Comparison of ENCODE assay signal across 19 cellular contexts in genomic region chr5:77066191-77066590, GRCh38. TPM values are rescaled to one million over a fixed set of nuclear protein-coding genes. Genes with fewer than 3 reads are reported as not detected.
A peak's percentile ranks its signal among the peaks of the same experiment; 100 is the strongest.
DNase-seq lines count a peak whose midpoint lies in the region; ATAC-seq and TF ChIP-seq lines count a peak whose summit lies in the region.
"Had no signal": no experiment of that assay in that cellular context is flagged by ENCODE, and none has a peak within 500 bp of the region (broad histone marks: within the 10 kb centered on the region; RNA-seq: fewer than 3 reads in every experiment).

No MANE protein-coding gene starts in this region.

- no peaks in the 10 kb centered on the region for H3K9me3 ChIP-seq in IMR-90 (ENCODE audit: control insufficient read depth, insufficient read depth, low read length)
- H3K9me3 ChIP-seq in MG63, result no peaks in the 10 kb centered on the region; the same call in 1 of the 2 replicates
- H3K9me3 ChIP-seq: heart right ventricle had no signal

- no peak overlapping the region for H3K4ac ChIP-seq in IMR-90 (ENCODE audit: low read depth, low read length)

- no CpG with 5 or more reads among the region's 1 CpG for WGBS in IMR-90 (ENCODE audit: extremely low coverage in 2 of 2, insufficient read length in 1 of 2), 2 experiments

- CTCF ChIA-PET in IMR-90 (lab: Yijun Ruan, JAX), result interaction anchor here (0.6 to 1.3 kb wide), 2 partner anchors 11 to 195 kb away, joined by 4 to 5 read pairs; no protein-coding TSS in a partner anchor

- no peak overlapping the region for H3K23ac ChIP-seq in IMR-90 (ENCODE audit: low read depth, low read length)

- ATAC-seq in GM18517 (IDR thresholded peaks at IDR 0.05; ENCODE audit: unreplicated experiment) (peak; percentile 28), HG02610 (IDR thresholded peaks at IDR 0.05; ENCODE audit: unreplicated experiment) (peak; percentile 45), IMR-90 (ENCODE audit: low read depth) (no peak), GM19324 (IDR thresholded peaks at IDR 0.05; ENCODE audit: low FRiP score, unreplicated experiment) (no peak)
- ATAC-seq: activated T-cell treated with anti-CD3 and anti-CD28 coated beads, Interleukin-2, amount 50 U/mL, for 72 hours; heart right ventricle had no signal

- H2AFZ ChIP-seq in IMR-90 (replicated peaks; ENCODE audit: low read length, poor library complexity), result no peak overlapping the region

- in situ Hi-C loops in IMR-90 (cut with MboI; ENCODE audit: low sequenced_read_pairs), result no loop called here

- H2AK9ac ChIP-seq in IMR-90 (replicated peaks; ENCODE audit: low read depth, low read length, poor library complexity), result no peak overlapping the region

- H3K36me3 ChIP-seq in IMR-90 (ENCODE audit: control insufficient read depth, insufficient read depth, low read length) (peaks cover 12% of the 10 kb centered on the region), MG63 (peaks cover 40% of the 10 kb centered on the region)

- peak overlapping the region; percentile 3; the same call in 1 of the 2 replicates for H2AK5ac ChIP-seq in IMR-90 (ENCODE audit: low read depth, low read length)

- H3K4me1 ChIP-seq in IMR-90 (ENCODE audit: control insufficient read depth, insufficient read depth, low read length), result peaks cover 7% of the 10 kb centered on the region

- POLR2A ChIA-PET in IMR-90 (lab: Charles Lee; ENCODE audit: unreplicated experiment), result no interaction called here

- no peak overlapping the region for H2BK5ac ChIP-seq in IMR-90 (ENCODE audit: low read depth, low read length, poor library complexity, severe bottlenecking)

- no peak for TF ChIP-seq RAD21 in IMR-90 (IDR thresholded peaks at IDR 0.05; ENCODE audit: low read length)

- no peaks in the 10 kb centered on the region; a peak in 1 of 4 replicates for H3K79me1 ChIP-seq in IMR-90 (ENCODE audit: low read depth in 1 of 2, low read length in 2 of 2)

- BruUV-seq in IMR-90 (replicated peaks; lab: Mats Ljungman, UMichigan), result no TSS peak

- H4K20me1 ChIP-seq in IMR-90 (ENCODE audit: insufficient read depth, low read length), result peaks cover 3% of the 10 kb centered on the region; the same call in 1 of the 2 replicates

- H3K9ac ChIP-seq in IMR-90 (ENCODE audit: low read depth, low read length), result no peak overlapping the region

- no peak overlapping the region for H3K14ac ChIP-seq in IMR-90 (replicated peaks; ENCODE audit: low read depth, low read length)

- 0 out of 2 replicates have a peak overlapping the region, but pooled peaks have one; percentile 25 for H4K5ac ChIP-seq in IMR-90 (ENCODE audit: low read depth, low read length)

- H2BK15ac ChIP-seq in IMR-90 (ENCODE audit: low read depth, low read length), result no peak overlapping the region

- H3K27me3 ChIP-seq in IMR-90 (ENCODE audit: control insufficient read depth, insufficient read depth, low read length), result no peaks in the 10 kb centered on the region
- H3K27me3 ChIP-seq in MG63, result no peaks in the 10 kb centered on the region
- H3K27me3 ChIP-seq: heart right ventricle had no signal

- no peak overlapping the region for H2BK120ac ChIP-seq in IMR-90 (ENCODE audit: low read depth, low read length)

- peak overlapping the region; percentile 37; the same call in 1 of the 2 replicates for H3K4me2 ChIP-seq in IMR-90 (ENCODE audit: low read depth, low read length)

- peak overlapping the region; percentile 40; the same call in 1 of the 2 replicates for H3K18ac ChIP-seq in IMR-90 (ENCODE audit: low read depth, low read length)

- dilution Hi-C loops in IMR-90 (cut with HindIII; ENCODE audit: low sequenced_read_pairs, unreplicated experiment), result no loop called here

- H3K9me1 ChIP-seq in IMR-90 (ENCODE audit: insufficient read depth, low read length), result peaks cover 9% of the 10 kb centered on the region

- no peak overlapping the region for H3K4me3 ChIP-seq in IMR-90 (ENCODE audit: insufficient read depth, low read depth, low read length)
- no peak overlapping the region for H3K4me3 ChIP-seq in fibroblast of the aortic adventitia (ENCODE audit: low read depth, low read length)
- no peak overlapping the region for H3K4me3 ChIP-seq in MG63
- H3K4me3 ChIP-seq: heart right ventricle had no signal

- TF ChIP-seq POLR2A in IMR-90 (IDR thresholded peaks at IDR 0.05; ENCODE audit: low read depth, low read length), result no peak

- TF ChIP-seq CTCF in IMR-90 (conservative IDR thresholded peaks at IDR 0.05; ENCODE audit: low read depth, low read length) (no peak), fibroblast of the aortic adventitia (IDR thresholded peaks at IDR 0.05; ENCODE audit: insufficient read depth, low read length) (no peak)

- intact Hi-C loops in IMR-90 (cut with micrococcal nuclease), result no loop called here

- no peak for DNase-seq in IMR-90
- DNase-seq in fibroblast of the aortic adventitia (ENCODE audit: low read depth), result peak; percentile 16
- no peak for DNase-seq in MG63
- no peak for DNase-seq in SW 1271 (lab: John Stamatoyannopoulos, UW)
- DNase-seq in HuH-7 (ENCODE audit: low spot score), result no peak
- DNase-seq: activated CD4-positive, alpha-beta T cell treated with anti-CD3 and anti-CD28 coated beads, Interleukin-2, amount 50 U/mL, for 4 hours; activated T-cell treated with anti-CD3 and anti-CD28 coated beads, Interleukin-2, amount 50 U/mL, for 72 hours; amygdala; erythroblast; H7; heart right ventricle; NCI-H1417 treated with DMSO at 0.1 percent for 48 hours; NCI-H526; stimulated activated CD4-positive, alpha-beta T cell treated with anti-CD3 and anti-CD28 coated beads, Interleukin-12 subunit alpha, Interleukin-12 subunit beta, amount 100 ng/mL, for 4 hours; T-helper 9 cell had no signal

- no peak overlapping the region for H3K27ac ChIP-seq in IMR-90 (ENCODE audit: insufficient read depth, low read length)
- H3K27ac ChIP-seq: RWPE1 had no signal

- no peak overlapping the region for H4K91ac ChIP-seq in IMR-90 (ENCODE audit: insufficient read depth, low read depth, low read length)

- H3K56ac ChIP-seq in IMR-90 (ENCODE audit: extremely low read depth, insufficient read depth, low read length), result no peak overlapping the region

- H2BK20ac ChIP-seq in IMR-90 (ENCODE audit: low read depth, low read length), result no peak overlapping the region

- no peak overlapping the region for H4K8ac ChIP-seq in IMR-90 (ENCODE audit: low read depth in 2 of 2, low read length in 2 of 2)

TF ChIP-seq in IMR-90, 13 proteins besides CTCF, POLR2A, EP300 and RAD21:
- TF ChIP-seq ELK1 (IDR thresholded peaks at IDR 0.05; ENCODE audit: borderline replicate concordance, low read depth, low read length) (no peak), FOS (IDR thresholded peaks at IDR 0.05; ENCODE audit: low read depth, low read length) (no peak), CHD1 (IDR thresholded peaks at IDR 0.05; ENCODE audit: low read depth, low read length) (no peak)

RNA-seq across cellular contexts. Expression of gene ZBED3, which starts 20.9 kb away (rescaled TPM):
- total RNA-seq in IMR-90 (2012; rRNA removed), result 0.18 and 0.28 TPM in 2 replicates
- 2.2 and 2.5 TPM in 2 replicates for polyA plus RNA-seq in IMR-90 (2012; rRNA removed)
- 1.0 and 2.0 TPM in 2 replicates for polyA plus RNA-seq in IMR-90 (2012; cell fraction: cytosol; rRNA removed)
- 1.8 and 3.5 TPM in 2 replicates for polyA plus RNA-seq in IMR-90 (2012; cell fraction: nucleus; rRNA removed; ENCODE audit: low replicate concordance)
- 0.90 and 23.0 TPM in 2 replicates for total RNA-seq in fibroblast of the aortic adventitia (ENCODE audit: low replicate concordance)
- total RNA-seq in MG63 (2014; rRNA removed; shearing (Covaris generic); ENCODE audit: low replicate concordance), result 0.20 TPM in 1 of 2 replicates, not detected in the other

RNA-seq across cellular contexts. Expression of gene AGGF1, which starts 36.0 kb away (rescaled TPM):
- total RNA-seq in IMR-90 (2012; rRNA removed) (7.3 and 12.8 TPM in 2 replicates), fibroblast of the aortic adventitia (ENCODE audit: low replicate concordance) (18.2 and 22.5 TPM in 2 replicates)
- 8.4 and 9.3 TPM in 2 replicates for polyA plus RNA-seq in IMR-90 (2012; rRNA removed)
- 3.8 and 4.3 TPM in 2 replicates for polyA plus RNA-seq in IMR-90 (2012; cell fraction: cytosol; rRNA removed)
- 6.8 and 8.0 TPM in 2 replicates for polyA plus RNA-seq in IMR-90 (2012; cell fraction: nucleus; rRNA removed; ENCODE audit: low replicate concordance)
- total RNA-seq in MG63 (2014; rRNA removed; shearing (Covaris generic); ENCODE audit: low replicate concordance), result 16.0 and 19.5 TPM in 2 replicates

Comparison
In these comparisons a context has a peak if more than half of its experiments do, and no peak if none do; other contexts are left out.
1. ATAC-seq: peak in GM18517 (single experiment) and HG02610 (single experiment); none in IMR-90 (single experiment) and GM19324 (single experiment).